9 cellular contexts compared by ENCODE assay signal in the genomic region with DNA sequence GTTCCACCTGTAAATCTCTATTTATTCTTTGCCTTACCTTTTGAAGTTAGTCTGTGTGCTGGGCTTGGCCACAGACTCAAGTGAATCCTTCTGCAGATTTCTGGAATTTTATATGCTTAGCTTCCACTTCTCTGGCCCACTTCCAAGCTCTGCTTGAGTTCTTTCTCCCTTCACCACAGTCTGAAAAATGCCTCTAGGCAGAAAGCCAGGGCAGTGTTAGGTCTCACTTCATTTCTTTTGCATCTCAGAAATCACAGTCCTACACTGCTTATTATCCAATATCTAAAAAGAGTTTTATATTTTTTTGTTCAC. TPM values are rescaled to one million over a fixed set of nuclear protein-coding genes. Genes with fewer than 3 reads are reported as not detected.
DNase-seq lines count a peak whose midpoint lies in the region; ATAC-seq and TF ChIP-seq lines count a peak whose summit lies in the region.
"Had no signal": no experiment of that assay in that cellular context is flagged by ENCODE, and none has a peak within 500 bp of the region (broad histone marks: within the 10 kb centered on the region; RNA-seq: fewer than 3 reads in every experiment).

No MANE protein-coding gene starts in this region.

- no peaks in the 10 kb centered on the region for H4K20me1 ChIP-seq in osteoblast (ENCODE audit: insufficient read depth, low read length)

- H3K4me1 ChIP-seq in osteoblast (ENCODE audit: insufficient read depth, low read length), result peaks cover 7% of the 10 kb centered on the region
- H3K4me1 ChIP-seq: HAP-1 had no signal

- TF ChIP-seq CTCF in epithelial cell of proximal tubule (conservative IDR thresholded peaks at IDR 0.05; ENCODE audit: low read depth, low read length) (no peak), osteoblast (IDR thresholded peaks at IDR 0.05; ENCODE audit: extremely low read depth, low read depth, low read length) (no peak), omental fat pad (IDR thresholded peaks at IDR 0.05) (no peak), WERI-Rb-1 (IDR thresholded peaks at IDR 0.05; ENCODE audit: low read depth, low read length) (no peak)

- H3K36me3 ChIP-seq in osteoblast (ENCODE audit: insufficient read depth, low read length) (peaks cover 8% of the 10 kb centered on the region), WERI-Rb-1 (peaks cover 21% of the 10 kb centered on the region)

- H3K27ac ChIP-seq in osteoblast (ENCODE audit: low read depth, low read length) (peak overlapping the region; percentile 1), WERI-Rb-1 (no peak overlapping the region)

- H3K9me3 ChIP-seq in osteoblast (ENCODE audit: low read depth, low read length) (no peaks in the 10 kb centered on the region), WERI-Rb-1 (ENCODE audit: severe bottlenecking) (no peaks in the 10 kb centered on the region)
- H3K9me3 ChIP-seq: HAP-1 had no signal

- DNase-seq in Caki2 (ENCODE audit: low read depth) (peak; percentile 9), NCI-H2196 treated with DMSO at 0.1 percent for 48 hours (lab: John Stamatoyannopoulos, UW; ENCODE audit: unreplicated experiment) (peak; percentile 44), epithelial cell of proximal tubule (ENCODE audit: low read depth) (peak; percentile 70), osteoblast (ENCODE audit: insufficient read length, low spot score, missing footprints) (peak; percentile 73), omental fat pad (ENCODE audit: low spot score) (no peak), WERI-Rb-1 (no peak), NCI-H1694 treated with DMSO at 0.1 percent for 48 hours (lab: John Stamatoyannopoulos, UW) (no peak)

- H3K4me3 ChIP-seq in epithelial cell of proximal tubule (ENCODE audit: low read depth, low read length) (no peak overlapping the region), osteoblast (ENCODE audit: insufficient read depth, low read length) (no peak overlapping the region), WERI-Rb-1 (ENCODE audit: low read depth, low read length) (no peak overlapping the region)
- H3K4me3 ChIP-seq: HAP-1 had no signal

- no peak overlapping the region for H3K4me2 ChIP-seq in osteoblast (ENCODE audit: insufficient read depth, low read length)

- no peaks in the 10 kb centered on the region for H3K27me3 ChIP-seq in osteoblast (ENCODE audit: insufficient read depth, low read length)
- no peaks in the 10 kb centered on the region for H3K27me3 ChIP-seq in WERI-Rb-1 (ENCODE audit: insufficient read depth, low read depth, severe bottlenecking)

- ATAC-seq in omental fat pad (ENCODE audit: low FRiP score) (no peak), GM21367 (IDR thresholded peaks at IDR 0.05; ENCODE audit: unreplicated experiment) (no peak)

- H3K79me2 ChIP-seq in osteoblast (ENCODE audit: insufficient read depth, low read length), result peaks cover 29% of the 10 kb centered on the region

- H2AFZ ChIP-seq in osteoblast (ENCODE audit: low read length), result no peak overlapping the region

- in situ Hi-C loops in Caki2 (cut with HindIII; ENCODE audit: low pct_unique_long_range_greater_than_20kb, low sequenced_read_pairs), result no loop called here

RNA-seq across cellular contexts. Expression of gene INKA2, which starts 48.9 kb away (rescaled TPM):
- total RNA-seq in Caki2 (2014; rRNA removed; shearing (Covaris generic); ENCODE audit: low replicate concordance), result 0.75 TPM in 1 of 2 replicates, not detected in the other
- total RNA-seq in epithelial cell of proximal tubule (0.07 and 0.58 TPM in 2 replicates), osteoblast (3.5 and 3.6 TPM in 2 replicates), omental fat pad (10 to 100 TPM in 1 of 4 donors, 1 to 10 TPM in 3; 2.1 to 21.3 (median 6.6) TPM)

Comparison
In these comparisons a context has a peak if more than half of its experiments do, and no peak if none do; other contexts are left out.
1. DNase-seq: peak in Caki2 (single experiment), NCI-H2196 treated with DMSO at 0.1 percent for 48 hours (single experiment), epithelial cell of proximal tubule (single experiment) and osteoblast (single experiment); none in omental fat pad (single experiment), WERI-Rb-1 (single experiment) and NCI-H1694 treated with DMSO at 0.1 percent for 48 hours (single experiment).